In genomic region chr10:61847087-61847486, GRCh38 we compare ENCODE assay signal across 1 cellular context.
TF ChIP-seq lines count a peak whose summit lies in the region.

No MANE protein-coding gene starts in this region.

TF ChIP-seq in SK-N-SH treated with all-trans-retinoic acid at 6 μM for 48 hours, 23 proteins besides CTCF, POLR2A, EP300 and RAD21 (continued from another document):
- no peak for TF ChIP-seq ARNTL (CRISPR knock-in tag; IDR thresholded peaks at IDR 0.05; ENCODE audit: borderline replicate concordance, low read depth)
- TF ChIP-seq PPARA (CRISPR knock-in tag; IDR thresholded peaks at IDR 0.05; ENCODE audit: borderline replicate concordance): no peak
- TF ChIP-seq ZFP3 (CRISPR knock-in tag; IDR thresholded peaks at IDR 0.05): no peak
- TF ChIP-seq GLIS3 (CRISPR knock-in tag; IDR thresholded peaks at IDR 0.05): no peak
- TF ChIP-seq ZC3H10 (CRISPR knock-in tag; IDR thresholded peaks at IDR 0.05): no peak
- TF ChIP-seq, protein P1, sequence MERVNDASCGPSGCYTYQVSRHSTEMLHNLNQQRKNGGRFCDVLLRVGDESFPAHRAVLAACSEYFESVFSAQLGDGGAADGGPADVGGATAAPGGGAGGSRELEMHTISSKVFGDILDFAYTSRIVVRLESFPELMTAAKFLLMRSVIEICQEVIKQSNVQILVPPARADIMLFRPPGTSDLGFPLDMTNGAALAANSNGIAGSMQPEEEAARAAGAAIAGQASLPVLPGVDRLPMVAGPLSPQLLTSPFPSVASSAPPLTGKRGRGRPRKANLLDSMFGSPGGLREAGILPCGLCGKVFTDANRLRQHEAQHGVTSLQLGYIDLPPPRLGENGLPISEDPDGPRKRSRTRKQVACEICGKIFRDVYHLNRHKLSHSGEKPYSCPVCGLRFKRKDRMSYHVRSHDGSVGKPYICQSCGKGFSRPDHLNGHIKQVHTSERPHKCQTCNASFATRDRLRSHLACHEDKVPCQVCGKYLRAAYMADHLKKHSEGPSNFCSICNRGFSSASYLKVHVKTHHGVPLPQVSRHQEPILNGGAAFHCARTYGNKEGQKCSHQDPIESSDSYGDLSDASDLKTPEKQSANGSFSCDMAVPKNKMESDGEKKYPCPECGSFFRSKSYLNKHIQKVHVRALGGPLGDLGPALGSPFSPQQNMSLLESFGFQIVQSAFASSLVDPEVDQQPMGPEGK (CRISPR knock-in tag; IDR thresholded peaks at IDR 0.05; ENCODE audit: borderline replicate concordance): no peak
- TF ChIP-seq CSDC2 (CRISPR knock-in tag; IDR thresholded peaks at IDR 0.05): no peak
- no peak for TF ChIP-seq BACH2 (CRISPR knock-in tag; IDR thresholded peaks at IDR 0.05; ENCODE audit: borderline replicate concordance)
- TF ChIP-seq ZNF565 (CRISPR knock-in tag; conservative IDR thresholded peaks at IDR 0.05; ENCODE audit: low read depth): no peak
- TF ChIP-seq OSR1 (CRISPR knock-in tag; IDR thresholded peaks at IDR 0.05): no peak
